Comparison of ENCODE assay signal across 8 cellular contexts in genomic region chr9:104927216-104927911, GRCh38. TPM values are rescaled to one million over a fixed set of nuclear protein-coding genes. Genes with fewer than 3 reads are reported as not detected.
A peak's percentile ranks its signal among the peaks of the same experiment; 100 is the strongest.
DNase-seq lines count a peak whose midpoint lies in the region; ATAC-seq and TF ChIP-seq lines count a peak whose summit lies in the region.

No MANE protein-coding gene starts in this region.

- H3K14ac ChIP-seq in H9 (ENCODE audit: insufficient read depth, low read length): peak overlapping the region; percentile 96

- WGBS in H9 (ENCODE audit: extremely low coverage, insufficient read length, low lambda C conversion rate): no CpG with 5 or more reads among the region's 44 CpGs
- WGBS in mammary epithelial cell (ENCODE audit: low coverage, missing lambda C conversion rate): 2% methylated on average over 18 of the region's 44 CpGs
- 0 to 1% methylated on average over 44 of the region's 44 CpGs for WGBS in sigmoid colon, 2 donors

- no peak overlapping the region for H2BK12ac ChIP-seq in H9 (ENCODE audit: insufficient read length, low read depth, low read length)

- H3K23ac ChIP-seq in H9 (ENCODE audit: insufficient read length, low read depth, low read length): no peak overlapping the region

- no peak overlapping the region for H4K91ac ChIP-seq in H9 (ENCODE audit: insufficient read length, low read depth, low read length)

- H3K18ac ChIP-seq in H9 (ENCODE audit: insufficient read length, low read depth, low read length): peak overlapping the region; percentile 84

- intact Hi-C loops in mammary epithelial cell (cut with micrococcal nuclease) (loop anchor here (1.0 to 5.0 kb wide), 4 partner anchors 31 to 435 kb away; partner anchors contain the start of gene SLC44A1), sigmoid colon (cut with DNase I) (loop anchor here (2.0 to 5.0 kb wide), 4 partner anchors 60 to 487 kb away; no protein-coding TSS in a partner anchor)

- H2AFZ ChIP-seq in H9 (ENCODE audit: low read length) (no peak overlapping the region), mammary epithelial cell (ENCODE audit: low read depth, low read length) (peak overlapping the region; percentile 87)

- ATAC-seq in SK-N-SH treated with all-trans-retinoic acid at 6 μM for 48 hours (peak; percentile 71), HG03108 (IDR thresholded peaks at IDR 0.05; ENCODE audit: unreplicated experiment) (no peak)

- H3K27ac Mint-ChIP-seq in H9: peak overlapping the region; percentile 92 to 99 (median 94); a peak in 5 of 7 replicates

- H2BK5ac ChIP-seq in H9 (ENCODE audit: insufficient read length, low read length): no peak overlapping the region

- H3K79me2 ChIP-seq in H9 (ENCODE audit: insufficient read depth, low read length) (no peaks in the 10 kb centered on the region), mammary epithelial cell (ENCODE audit: insufficient read depth, low read length) (peaks cover 52% of the 10 kb centered on the region)

- peaks cover 10% of the 10 kb centered on the region for H3K27me3 Mint-ChIP-seq in H9 (ENCODE audit: low read depth)

- H3K9me3 Mint-ChIP-seq in H9: no peaks in the 10 kb centered on the region

- no peak overlapping the region for H2BK120ac ChIP-seq in H9 (ENCODE audit: low read depth, low read length, poor library complexity, severe bottlenecking)

- H3K9ac ChIP-seq in H9 (ENCODE audit: extremely low read depth, insufficient read length, low read length) (peak overlapping the region; percentile 50), mammary epithelial cell (ENCODE audit: insufficient read depth, low read length) (peak overlapping the region; percentile 79), iPS-20b (ENCODE audit: low read depth, low read length) (peak overlapping the region; percentile 83)

- H3K36me3 ChIP-seq in BE2C (no peaks in the 10 kb centered on the region), mammary epithelial cell (ENCODE audit: insufficient read depth, low read length) (no peaks in the 10 kb centered on the region), iPS-20b (ENCODE audit: insufficient read depth, low read depth, low read length) (peaks cover 3% of the 10 kb centered on the region; the same call in 1 of the 2 replicates), sigmoid colon (peaks cover 0 to 3% (median 0%) of the 10 kb centered on the region in 4 donors)

- H3K36me3 Mint-ChIP-seq in H9 (ENCODE audit: insufficient read depth in 1 of 3, low read depth in 3 of 3): no peaks in the 10 kb centered on the region

- H3K9me3 ChIP-seq in BE2C (no peaks in the 10 kb centered on the region; the same call in 1 of the 2 replicates), H9 (ENCODE audit: control insufficient read depth, low read depth, low read length) (no peaks in the 10 kb centered on the region), mammary epithelial cell (replicated peaks; ENCODE audit: insufficient read depth, low read length) (no peaks in the 10 kb centered on the region), iPS-20b (ENCODE audit: insufficient read depth, low read depth, low read length) (no peaks in the 10 kb centered on the region), sigmoid colon (no peaks in the 10 kb centered on the region)

- CTCF ChIA-PET in mammary epithelial cell (lab: Charles Lee; ENCODE audit: low non-redundant PET): no interaction called here

- H3T11ph ChIP-seq in H9 (ENCODE audit: low read length): no peak overlapping the region

- no peak overlapping the region; the same call in 1 of the 2 replicates for H3K4ac ChIP-seq in H9 (ENCODE audit: low read depth, low read length)

- no peak overlapping the region for H4K8ac ChIP-seq in H9 (replicated peaks; ENCODE audit: insufficient read length, low read depth, low read length)

- no peak for TF ChIP-seq CTCF in BE2C (IDR thresholded peaks at IDR 0.05; ENCODE audit: low read depth, low read length)
- no peak for TF ChIP-seq CTCF in H9 (conservative IDR thresholded peaks at IDR 0.05)
- TF ChIP-seq CTCF in mammary epithelial cell (conservative IDR thresholded peaks at IDR 0.05 in 1 of 2, IDR thresholded peaks at IDR 0.05 in 1 of 2; ENCODE audit: extremely low read depth in 1 of 2, insufficient read depth in 1 of 2, low read depth in 1 of 2, low read length in 2 of 2): no peak
- TF ChIP-seq CTCF in sigmoid colon (IDR thresholded peaks at IDR 0.05): no peak

- H3K56ac ChIP-seq in H9 (ENCODE audit: insufficient read length, low read depth, low read length): no peak overlapping the region

- H3K4me3 ChIP-seq in BE2C (ENCODE audit: low read depth, low read length) (peak overlapping the region; percentile 38), mammary epithelial cell (replicated peaks in 1 of 3; ENCODE audit: insufficient read depth in 1 of 3, low read depth in 2 of 3, low read length in 3 of 3) (peak overlapping the region; percentile 65 to 86 (median 82)), iPS-20b (ENCODE audit: low read length) (peak overlapping the region; percentile 86), sigmoid colon (peak overlapping the region; percentile 83 to 97 (median 94))

- no peak for TF ChIP-seq POLR2A in sigmoid colon (IDR thresholded peaks at IDR 0.05)

- DNase-seq in BE2C (no peak), H9 (peak; percentile 56), mammary epithelial cell (peak; percentile 52), sigmoid colon (peak; percentile 77)
- DNase-seq in NK-92 treated with Interleukin-12 subunit alpha and Interleukin-12 subunit beta, amount 100 ng/mL, for 24 hours (lab: John Stamatoyannopoulos, UW): no peak

- H2BK20ac ChIP-seq in H9 (ENCODE audit: low read depth, low read length, poor library complexity, severe bottlenecking): no peak overlapping the region

- peaks cover 16% of the 10 kb centered on the region for H3K23me2 ChIP-seq in H9 (ENCODE audit: insufficient read length, low read depth, low read length, poor library complexity, severe bottlenecking)

- H4K20me1 ChIP-seq in H9 (ENCODE audit: control insufficient read depth, insufficient read depth, insufficient read length): no peaks in the 10 kb centered on the region
- no peaks in the 10 kb centered on the region for H4K20me1 ChIP-seq in mammary epithelial cell (ENCODE audit: insufficient read depth, low read length)

- peaks cover 22% of the 10 kb centered on the region for H3K27me3 ChIP-seq in BE2C
- no peaks in the 10 kb centered on the region; the same call in 1 of the 2 replicates for H3K27me3 ChIP-seq in H9 (ENCODE audit: insufficient read depth, low read length)
- H3K27me3 ChIP-seq in mammary epithelial cell (ENCODE audit: insufficient read depth, low read length): no peaks in the 10 kb centered on the region
- peaks cover 19% of the 10 kb centered on the region; the same call in 1 of the 2 replicates for H3K27me3 ChIP-seq in iPS-20b (ENCODE audit: insufficient read depth, low read length)
- H3K27me3 ChIP-seq in sigmoid colon: no peaks in the 10 kb centered on the region

- TSS peak; percentile 56 for BruUV-seq in mammary epithelial cell (replicated peaks; lab: Mats Ljungman, UMichigan)

- peak overlapping the region; percentile 97 for H3K4me2 ChIP-seq in H9 (ENCODE audit: insufficient read depth, insufficient read length, low read length)
- H3K4me2 ChIP-seq in mammary epithelial cell (ENCODE audit: insufficient read depth, low read depth, low read length): peak overlapping the region; percentile 96

- no peak overlapping the region for H2AK5ac ChIP-seq in H9 (ENCODE audit: insufficient read length, low read length)

- H3K79me1 ChIP-seq in H9 (ENCODE audit: insufficient read depth, low read depth, low read length, poor library complexity, severe bottlenecking): no peaks in the 10 kb centered on the region

- H2BK15ac ChIP-seq in H9 (ENCODE audit: low read depth, low read length): no peak overlapping the region

- H3K27ac ChIP-seq in H9 (ENCODE audit: insufficient read length, low read depth, low read length): no peak overlapping the region
- H3K27ac ChIP-seq in mammary epithelial cell (ENCODE audit: insufficient read depth, low read depth, low read length): peak overlapping the region; percentile 45
- H3K27ac ChIP-seq in iPS-20b (ENCODE audit: low read length): no peak overlapping the region
- H3K27ac ChIP-seq in sigmoid colon: peak overlapping the region; percentile 89 to 98 (median 96)

- H3K4me1 ChIP-seq in BE2C: no peaks in the 10 kb centered on the region
- no peaks in the 10 kb centered on the region; the same call in none of the 2 replicates for H3K4me1 ChIP-seq in H9 (ENCODE audit: insufficient read depth, low read length)
- peaks cover 8% of the 10 kb centered on the region for H3K4me1 ChIP-seq in mammary epithelial cell (ENCODE audit: insufficient read depth, low read length)
- H3K4me1 ChIP-seq in iPS-20b (ENCODE audit: insufficient read depth, low read length): peaks cover 7% of the 10 kb centered on the region; the same call in 1 of the 2 replicates
- H3K4me1 ChIP-seq in sigmoid colon: peaks cover 0 to 48% (median 44%) of the 10 kb centered on the region in 4 donors

- peak overlapping the region; percentile 92 to 97 for H3K4me3 Mint-ChIP-seq in H9

- dilution Hi-C loops in mammary epithelial cell (cut with HindIII; ENCODE audit: low sequenced_read_pairs): no loop called here

- no peak overlapping the region for H4K5ac ChIP-seq in H9 (ENCODE audit: insufficient read length, low read depth, low read length)

- peaks cover 21 to 27% of the 10 kb centered on the region in 2 experiments for H3K4me1 Mint-ChIP-seq in H9

- in situ Hi-C loops in mammary epithelial cell (cut with MboI; ENCODE audit: low sequenced_read_pairs in 2 of 2): loop anchor here in 1 of 2 donors (5.0 kb wide), 2 partner anchors 40 to 230 kb away; no protein-coding TSS in a partner anchor

- TF ChIP-seq EP300 in sigmoid colon (IDR thresholded peaks at IDR 0.05): no peak

TF ChIP-seq in SK-N-SH treated with all-trans-retinoic acid at 6 μM for 48 hours, 23 proteins besides CTCF, POLR2A, EP300 and RAD21:
- TF ChIP-seq ESRRG (CRISPR knock-in tag; IDR thresholded peaks at IDR 0.05) (no peak), ZFP3 (CRISPR knock-in tag; IDR thresholded peaks at IDR 0.05) (peak; percentile 54; the same call in 1 of the 2 replicates)

RNA-seq across cellular contexts. Expression of gene ABCA1, which starts 0.6 kb away (rescaled TPM):
- 1.6 TPM for polyA plus RNA-seq in BE2C (2012; ENCODE audit: insufficient read depth, insufficient read length, low read depth)
- total RNA-seq in H9 (2021): 16.2 and 16.6 TPM in 2 replicates
- 10 to 100 TPM; 22.5 to 48.2 TPM for total RNA-seq in mammary epithelial cell
- polyA plus RNA-seq in mammary epithelial cell: 5.7 TPM
- 31.9 TPM for polyA minus RNA-seq in mammary epithelial cell
- total RNA-seq in sigmoid colon: 100 to 1,000 TPM in 1 of 4 donors, 10 to 100 TPM in 3; 76.7 to 110 (median 91.3) TPM
- 1 to 10 TPM; 2.4 to 7.4 (median 4.9) TPM for polyA plus RNA-seq in sigmoid colon

Comparison
In these comparisons a context has a peak if more than half of its experiments do, and no peak if none do; other contexts are left out.
1. DNase-seq: peak in H9 (single experiment), mammary epithelial cell (single experiment) and sigmoid colon (single experiment); none in BE2C (single experiment) and NK-92 treated with Interleukin-12 subunit alpha and Interleukin-12 subunit beta, amount 100 ng/mL, for 24 hours (single experiment).
2. H3K4me3 ChIP-seq: peak in every context shown above with its lines; median percentile 94 in sigmoid colon; 86 in iPS-20b; 82 in mammary epithelial cell; 38 in BE2C.
3. H3K27ac ChIP-seq: peak in mammary epithelial cell (single experiment) and sigmoid colon (4 of 4); none in H9 (single experiment) and iPS-20b (single experiment).
4. Peak in every context shown above with its lines, with median percentiles within 50 percentile points of each other: H3K9ac ChIP-seq.